ENCODE assay signal across 12 cellular contexts in the genomic region with DNA sequence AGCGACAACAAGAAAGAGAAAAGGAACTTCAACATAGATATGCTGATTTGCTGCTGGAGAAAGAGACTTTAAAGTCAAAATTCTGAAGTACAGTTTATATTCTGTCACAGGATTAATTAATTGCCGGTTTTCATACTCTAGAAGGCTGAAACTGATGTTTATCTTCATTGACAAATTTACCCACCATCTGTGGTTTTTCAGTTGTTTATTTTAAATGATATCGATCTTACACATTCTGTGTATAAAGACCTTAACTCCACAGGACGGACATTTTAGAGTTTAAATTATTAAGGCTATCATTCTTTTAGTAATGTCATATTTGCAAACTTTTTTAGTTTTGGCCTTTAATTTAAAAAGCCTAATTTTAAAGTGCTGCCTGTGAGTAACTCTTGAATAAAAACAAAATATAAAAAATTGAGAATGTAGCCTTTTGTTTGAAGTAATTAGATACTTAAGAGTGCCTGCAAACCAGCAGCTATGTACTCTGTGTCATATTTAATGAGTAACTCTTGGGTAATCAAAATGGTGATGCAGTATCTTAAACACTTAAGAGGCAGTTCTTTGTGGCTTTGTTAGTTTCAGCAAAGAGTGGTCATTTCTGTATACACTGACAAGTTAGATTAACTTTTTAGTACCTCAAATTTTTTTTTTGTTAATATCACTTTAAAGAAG. TPM values are rescaled to one million over a fixed set of nuclear protein-coding genes. Genes with fewer than 3 reads are reported as not detected.
DNase-seq lines count a peak whose midpoint lies in the region; ATAC-seq and TF ChIP-seq lines count a peak whose summit lies in the region.
"Had no signal": no experiment of that assay in that cellular context is flagged by ENCODE, and none has a peak within 500 bp of the region (broad histone marks: within the 10 kb centered on the region; RNA-seq: fewer than 3 reads in every experiment).

No MANE protein-coding gene starts in this region.

- H3K9me3 Mint-ChIP-seq in MCF 10A (ENCODE audit: unreplicated experiment): peaks cover 23% of the 10 kb centered on the region

- ATAC-seq in RWPE2 (ENCODE audit: low read depth): peak; percentile 98
- ATAC-seq: left ventricle myocardium superior had no signal

- CTCF ChIA-PET in MCF 10A (lab: Yijun Ruan, JAX): interaction anchor here (0.6 to 5.9 kb wide), 3 partner anchors 9 to 209 kb away, joined by 3 to 29 read pairs (median 3); no protein-coding TSS in a partner anchor

- H3K9me3 ChIP-seq in breast epithelium (peaks cover 0 to 14% of the 10 kb centered on the region in 2 donors), RWPE2 (ENCODE audit: severe bottlenecking) (peaks cover 9% of the 10 kb centered on the region), ascending aorta (peaks cover 0 to 13% of the 10 kb centered on the region in 2 donors)

- H3K36me3 ChIP-seq in breast epithelium (peaks cover 10% of the 10 kb centered on the region), RWPE2 (ENCODE audit: low read depth) (peaks cover 44% of the 10 kb centered on the region), ascending aorta (peaks cover 17 to 51% of the 10 kb centered on the region in 2 donors)

- H3K27ac Mint-ChIP-seq in MCF 10A (ENCODE audit: low read depth, unreplicated experiment): no peak overlapping the region

- DNase-seq in MCF 10A (ENCODE audit: unreplicated experiment) (peak; percentile 45), breast epithelium (ENCODE audit: low spot score in 2 of 2) (no peak), RWPE2 (ENCODE audit: low spot score) (no peak), fibroblast of the aortic adventitia (ENCODE audit: low read depth) (peak; percentile 67), NCI-H748 (lab: John Stamatoyannopoulos, UW; ENCODE audit: unreplicated experiment) (no peak), ascending aorta (ENCODE audit: low spot score in 2 of 2) (no peak)
- no peak for DNase-seq in stimulated activated naive CD4-positive, alpha-beta T cell treated with Interleukin-2 at 50 U/mL for 16 hours (lab: John Stamatoyannopoulos, UW)
- DNase-seq in stimulated activated CD4-positive, alpha-beta T cell treated with anti-CD3 and anti-CD28 coated beads, Interleukin-2, amount 100 ng/mL, for 48 hours: no peak
- DNase-seq: GF-D8; GOT3; left ventricle myocardium superior; NK-92 treated with Interleukin-12 subunit alpha and Interleukin-12 subunit beta, amount 100 ng/mL, for 24 hours had no signal

- no TSS peak for BruUV-seq in MCF 10A (replicated peaks; lab: Mats Ljungman, UMichigan)

- H3K27ac ChIP-seq in breast epithelium (no peak overlapping the region), RWPE2 (ENCODE audit: poor library complexity, severe bottlenecking) (peak overlapping the region; percentile 53), ascending aorta (no peak overlapping the region)

- H3K36me3 Mint-ChIP-seq in MCF 10A (ENCODE audit: insufficient read depth, unreplicated experiment): peaks cover 23% of the 10 kb centered on the region

- intact Hi-C loops in MCF 10A (cut with micrococcal nuclease) (no loop called here), breast epithelium (cut with DNase I; ENCODE audit: low total_unique reads) (no loop called here), ascending aorta (cut with DNase I) (no loop called here)

- H3K4me3 Mint-ChIP-seq in MCF 10A (ENCODE audit: unreplicated experiment): no peak overlapping the region

- H3K4me3 ChIP-seq in breast epithelium (no peak overlapping the region), RWPE2 (ENCODE audit: severe bottlenecking) (no peak overlapping the region), fibroblast of the aortic adventitia (ENCODE audit: low read depth, low read length) (no peak overlapping the region), ascending aorta (no peak overlapping the region)

- H3K27me3 Mint-ChIP-seq in MCF 10A (ENCODE audit: insufficient read depth, unreplicated experiment): no peaks in the 10 kb centered on the region

- TF ChIP-seq CTCF in MCF 10A (IDR thresholded peaks at IDR 0.05; ENCODE audit: unreplicated experiment) (no peak), breast epithelium (IDR thresholded peaks at IDR 0.05) (no peak), RWPE2 (IDR thresholded peaks at IDR 0.05; ENCODE audit: poor library complexity, severe bottlenecking) (no peak), fibroblast of the aortic adventitia (IDR thresholded peaks at IDR 0.05; ENCODE audit: insufficient read depth, low read length) (no peak), ascending aorta (IDR thresholded peaks at IDR 0.05) (no peak)

- H3K27me3 ChIP-seq in breast epithelium (no peaks in the 10 kb centered on the region), RWPE2 (ENCODE audit: insufficient read depth, poor library complexity, severe bottlenecking) (no peaks in the 10 kb centered on the region), ascending aorta (no peaks in the 10 kb centered on the region)

- TF ChIP-seq POLR2A in breast epithelium (IDR thresholded peaks at IDR 0.05): no peak

- POLR2A ChIA-PET in MCF 10A (lab: Yijun Ruan, JAX): interaction anchor here (1.0 to 1.4 kb wide), 2 partner anchors 11 to 31 kb away, joined by 3 to 4 read pairs; no protein-coding TSS in a partner anchor

- no peaks in the 10 kb centered on the region for H3K4me1 Mint-ChIP-seq in MCF 10A (ENCODE audit: insufficient read depth, unreplicated experiment)

- no peaks in the 10 kb centered on the region for H3K4me1 ChIP-seq in breast epithelium
- peaks cover 11% of the 10 kb centered on the region for H3K4me1 ChIP-seq in RWPE2 (ENCODE audit: insufficient read depth, poor library complexity, severe bottlenecking)
- no peaks in the 10 kb centered on the region for H3K4me1 ChIP-seq in ascending aorta

RNA-seq across cellular contexts. Expression of a gene that starts 59.3 kb away (rescaled TPM):
- total RNA-seq in MCF 10A (2022): 23.1 and 26.4 TPM in 2 replicates
- total RNA-seq in breast epithelium: 10 to 100 TPM; 21.1 to 29.1 (median 22.0) TPM
- total RNA-seq in fibroblast of the aortic adventitia (ENCODE audit: low replicate concordance): 27.2 and 29.0 TPM in 2 replicates
- 10.9 TPM for total RNA-seq in ascending aorta

Comparison
In these comparisons a context has a peak if more than half of its experiments do, and no peak if none do; other contexts are left out.
1. DNase-seq: peak in MCF 10A (single experiment) and fibroblast of the aortic adventitia (single experiment); none in breast epithelium (0 of 2), RWPE2 (single experiment), stimulated activated naive CD4-positive, alpha-beta T cell treated with Interleukin-2 at 50 U/mL for 16 hours (single experiment), NCI-H748 (single experiment), ascending aorta (0 of 2) and stimulated activated CD4-positive, alpha-beta T cell treated with anti-CD3 and anti-CD28 coated beads, Interleukin-2, amount 100 ng/mL, for 48 hours (0 of 2).